Comparison of ENCODE assay signal across 30 cellular contexts in genomic region chr2:141386168-141386567, GRCh38.
"Had no signal": no experiment of that assay in that cellular context is flagged by ENCODE, and none has a peak within 500 bp of the region (broad histone marks: within the 10 kb centered on the region; RNA-seq: fewer than 3 reads in every experiment).

No MANE protein-coding gene starts in this region.

- H3K9ac ChIP-seq: neural progenitor cell, parathyroid adenoma had no signal

- H3K9me3 ChIP-seq: ovary, psoas muscle, suprapubic skin, testis, tibial artery, transverse colon, upper lobe of left lung, vagina had no signal

- H3K27ac ChIP-seq: neural progenitor cell, ovary, parathyroid adenoma, psoas muscle, skin epidermis, spleen, suprapubic skin, testis, tibial artery, transverse colon, upper lobe of left lung, vagina had no signal

- H2AFZ ChIP-seq: neural progenitor cell, parathyroid adenoma had no signal

- H3K4me1 ChIP-seq: psoas muscle, spleen, suprapubic skin, testis, tibial artery, transverse colon, upper lobe of left lung, vagina had no signal

- H3K4me3 ChIP-seq: neural progenitor cell, ovary, psoas muscle, skin epidermis, smooth muscle cell, spleen, suprapubic skin, testis, tibial artery, transverse colon, upper lobe of left lung, vagina had no signal

- FAIRE-seq: urothelium cell line had no signal

- ATAC-seq: naive thymus-derived CD4-positive, alpha-beta T cell; natural killer cell; psoas muscle; right cardiac atrium; sciatic nerve; stimulated activated memory B cell treated with anti-CD40 and anti-IgM and Interleukin-4, amounts not matched to agents 10 μg/mL and 1 μg/mL and 100 μg/mL, for 72 hours; stimulated activated naive CD8-positive, alpha-beta T cell treated with anti-CD3 and anti-CD28 coated beads, Interleukin-15, amount 100 ng/mL, for 72 hours; stimulated activated naive CD8-positive, alpha-beta T cell treated with anti-CD3 and anti-CD28 coated beads, Interleukin-15, Interleukin-2, amounts not matched to agents 100 U/mL and 50 U/mL, for 24 hours had no signal

- H3K27me3 ChIP-seq: neural progenitor cell, ovary, spleen, suprapubic skin, testis, tibial artery, transverse colon, upper lobe of left lung, vagina had no signal

- H3K36me3 ChIP-seq: neural progenitor cell, ovary, spleen, suprapubic skin, tibial artery, transverse colon, upper lobe of left lung, vagina had no signal

- H3K4me2 ChIP-seq: neural progenitor cell, smooth muscle cell had no signal

- DNase-seq: naive thymus-derived CD4-positive, alpha-beta T cell; natural killer cell; occipital lobe; ovary; posterior cingulate gyrus; psoas muscle; right cardiac atrium; spleen; stimulated activated CD4-positive, alpha-beta T cell treated with anti-CD3 and anti-CD28 coated beads, Interleukin-12 subunit alpha, Interleukin-12 subunit beta, amount 100 ng/mL, for 4 hours; stimulated activated CD4-positive, alpha-beta T cell treated with anti-CD3 and anti-CD28 coated beads, Interleukin-1b, Interleukin-23, amount 100 ng/mL, for 48 hours; stimulated activated CD4-positive, alpha-beta T cell treated with anti-CD3 and anti-CD28 coated beads, Interleukin-4, amount 100 ng/mL, for 1 hour; stimulated activated CD4-positive, alpha-beta T cell treated with anti-CD3 and anti-CD28 coated beads, Interleukin-4, amount 100 ng/mL, for 4 hours; stimulated activated CD8-positive, alpha-beta memory T cell treated with anti-CD3 and anti-CD28 coated beads, Interleukin-4, amount 100 ng/mL, for 48 hours; stimulated activated naive CD4-positive, alpha-beta T cell; stimulated activated naive CD8-positive, alpha-beta T cell treated with anti-CD3 and anti-CD28 coated beads, Interleukin-15, amount 100 ng/mL, for 72 hours; stimulated activated naive CD8-positive, alpha-beta T cell treated with anti-CD3 and anti-CD28 coated beads, Interleukin-15, Interleukin-2, amounts not matched to agents 100 U/mL and 50 U/mL, for 24 hours; substantia nigra; testis; tibial artery; transverse colon; upper lobe of left lung had no signal

- H3K79me2 ChIP-seq: parathyroid adenoma had no signal
